Comparison of ENCODE assay signal across 16 cellular contexts in genomic region chr6:48928937-48929336, GRCh38.
DNase-seq lines count a peak whose midpoint lies in the region; ATAC-seq and TF ChIP-seq lines count a peak whose summit lies in the region.
"Had no signal": no experiment of that assay in that cellular context is flagged by ENCODE, and none has a peak within 500 bp of the region (broad histone marks: within the 10 kb centered on the region; RNA-seq: fewer than 3 reads in every experiment).

No MANE protein-coding gene starts in this region.

- H3K4me1 Mint-ChIP-seq in progenitor cell of endocrine pancreas (ENCODE audit: low read depth) = no peaks in the 10 kb centered on the region

- intact Hi-C loops in uterus (cut with DNase I; ENCODE audit: low total_unique reads) = no loop called here
- intact Hi-C loops in mucosa of descending colon (cut with DNase I, micrococcal nuclease) = no loop called here

- peaks cover 11% of the 10 kb centered on the region for H3K9me3 Mint-ChIP-seq in progenitor cell of endocrine pancreas (ENCODE audit: low read depth)

- ATAC-seq in mucosa of descending colon = no peak

- H3K4me3 ChIP-seq in epithelial cell of esophagus (ENCODE audit: low read length) = no peak overlapping the region
- H3K4me3 ChIP-seq in uterus = no peak overlapping the region
- H3K4me3 ChIP-seq in mucosa of descending colon = no peak overlapping the region

- no peaks in the 10 kb centered on the region for H3K4me1 ChIP-seq in uterus
- H3K4me1 ChIP-seq in mucosa of descending colon (ENCODE audit: low read depth) = no peaks in the 10 kb centered on the region
- H3K4me1 ChIP-seq: Caco-2 had no signal

- H3K9me3 ChIP-seq in uterus = peaks cover 0 to 2% of the 10 kb centered on the region in 2 donors
- H3K9me3 ChIP-seq in mucosa of descending colon = no peaks in the 10 kb centered on the region
- H3K9me3 ChIP-seq: Caco-2 had no signal

- H3K27me3 Mint-ChIP-seq in progenitor cell of endocrine pancreas = no peaks in the 10 kb centered on the region

- no peak overlapping the region for H3K27ac ChIP-seq in uterus

- peak; percentile 22 for TF ChIP-seq CTCF in epithelial cell of esophagus (IDR thresholded peaks at IDR 0.05; ENCODE audit: insufficient read depth, low read depth, low read length, missing control alignments)
- peak; percentile 19 for TF ChIP-seq CTCF in progenitor cell of endocrine pancreas (IDR thresholded peaks at IDR 0.05; ENCODE audit: unreplicated experiment)
- TF ChIP-seq CTCF in uterus (IDR thresholded peaks at IDR 0.05) = no peak
- no peak for TF ChIP-seq CTCF in mucosa of descending colon (IDR thresholded peaks at IDR 0.05)

- no peak overlapping the region for H3K27ac Mint-ChIP-seq in progenitor cell of endocrine pancreas

- H3K4me3 Mint-ChIP-seq in progenitor cell of endocrine pancreas (ENCODE audit: low read depth) = no peak overlapping the region

- DNase-seq in NCI-H82 (lab: John Stamatoyannopoulos, UW) = peak; percentile 4
- DNase-seq in NCI-H82 treated with DMSO at 0.1 percent for 48 hours (lab: John Stamatoyannopoulos, UW; ENCODE audit: unreplicated experiment) = no peak
- DNase-seq in LHCN-M2 (ENCODE audit: low read depth) = peak; percentile 4
- DNase-seq in epithelial cell of esophagus (ENCODE audit: low read depth) = no peak
- DNase-seq in progenitor cell of endocrine pancreas (ENCODE audit: low spot score, unreplicated experiment) = no peak
- no peak for DNase-seq in uterus
- no peak for DNase-seq in NK-92 treated with Interleukin-12 subunit alpha and Interleukin-12 subunit beta, amount 100 ng/mL, for 24 hours (lab: John Stamatoyannopoulos, UW)
- DNase-seq in mucosa of descending colon = no peak
- DNase-seq: 8988T, Caco-2, DMS79, GDM1, IMR-90, NCI-H2029, NCI-H510A treated with DMSO at 0.1 percent for 48 hours, OCI-M1 had no signal

- no peaks in the 10 kb centered on the region for H3K36me3 Mint-ChIP-seq in progenitor cell of endocrine pancreas (ENCODE audit: insufficient read depth)

- H3K36me3 ChIP-seq in uterus = no peaks in the 10 kb centered on the region
- no peaks in the 10 kb centered on the region for H3K36me3 ChIP-seq in mucosa of descending colon (ENCODE audit: low read depth)

- no peaks in the 10 kb centered on the region for H3K27me3 ChIP-seq in uterus

- TF ChIP-seq POLR2A in uterus (IDR thresholded peaks at IDR 0.05) = no peak

Comparison
In these comparisons a context has a peak if more than half of its experiments do, and no peak if none do; other contexts are left out.
1. DNase-seq: peak in NCI-H82 (single experiment) and LHCN-M2 (single experiment); none in NCI-H82 treated with DMSO at 0.1 percent for 48 hours (single experiment), epithelial cell of esophagus (single experiment), progenitor cell of endocrine pancreas (single experiment), uterus (0 of 2), NK-92 treated with Interleukin-12 subunit alpha and Interleukin-12 subunit beta, amount 100 ng/mL, for 24 hours (single experiment) and mucosa of descending colon (0 of 3).
2. CTCF ChIP-seq: peak in epithelial cell of esophagus (single experiment) and progenitor cell of endocrine pancreas (single experiment); none in uterus (0 of 4) and mucosa of descending colon (single experiment).